In the genomic region with DNA sequence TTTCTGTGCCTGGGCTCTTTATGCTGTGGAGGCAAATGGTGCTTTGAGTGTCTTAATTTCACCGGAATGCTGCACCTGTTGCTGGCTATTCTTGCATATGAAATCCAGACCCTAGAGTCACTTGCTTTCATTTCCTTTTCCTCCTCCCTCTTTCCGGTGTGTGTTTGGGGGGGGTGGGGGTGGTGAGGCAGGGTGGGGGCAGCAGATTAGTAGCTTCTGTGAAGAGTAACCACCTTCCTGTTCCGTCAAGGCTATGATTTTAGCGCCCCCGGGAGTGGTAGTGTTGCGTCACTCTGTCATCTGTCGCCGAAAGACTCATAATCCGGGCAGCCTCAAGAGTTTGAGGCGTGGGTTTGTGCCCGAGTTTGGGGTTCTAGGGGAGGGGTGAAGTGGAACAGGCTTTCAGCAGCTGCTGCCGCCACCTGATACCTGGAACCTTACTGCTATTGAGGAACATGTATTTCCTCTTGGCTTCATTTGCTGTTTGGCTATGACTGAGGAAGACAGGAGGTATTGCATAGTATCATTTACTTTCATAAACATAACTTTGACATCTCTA, we compare ENCODE assay signal across 8 cellular contexts. TPM values are rescaled to one million over a fixed set of nuclear protein-coding genes. Genes with fewer than 3 reads are reported as not detected.
A peak's percentile ranks its signal among the peaks of the same experiment; 100 is the strongest.
DNase-seq lines count a peak whose midpoint lies in the region; ATAC-seq, FAIRE-seq and TF ChIP-seq lines count a peak whose summit lies in the region.

No MANE protein-coding gene starts in this region.

- CTCF ChIA-PET in MCF 10A (lab: Yijun Ruan, JAX) = no interaction called here

- no peak overlapping the region for H3K27ac Mint-ChIP-seq in MCF 10A (ENCODE audit: low read depth, unreplicated experiment)
- H3K27ac Mint-ChIP-seq in stimulated activated naive CD8-positive, alpha-beta T cell treated with anti-CD3 and anti-CD28 coated beads, Interleukin-15, Interleukin-2, amounts not matched to agents 100 ng/mL and 50 ng/mL, for 24 hours = peak overlapping the region; percentile 85

- H3K27me3 Mint-ChIP-seq in MCF 10A (ENCODE audit: insufficient read depth, unreplicated experiment) = no peaks in the 10 kb centered on the region
- no peaks in the 10 kb centered on the region for H3K27me3 Mint-ChIP-seq in stimulated activated naive CD8-positive, alpha-beta T cell treated with anti-CD3 and anti-CD28 coated beads, Interleukin-15, Interleukin-2, amounts not matched to agents 100 ng/mL and 50 ng/mL, for 24 hours

- DNase-seq in breast epithelium (ENCODE audit: low spot score in 2 of 2) (no peak), MCF 10A (ENCODE audit: unreplicated experiment) (no peak), kidney (peak; percentile 78), NCI-H82 treated with DMSO at 0.1 percent for 48 hours (lab: John Stamatoyannopoulos, UW; ENCODE audit: unreplicated experiment) (no peak), ecto neural progenitor cell (ENCODE audit: low spot score) (no peak)
- peak; percentile 60 for DNase-seq in activated CD4-positive, alpha-beta T cell treated with anti-CD3 and anti-CD28 coated beads, Interleukin-2, amount 50 U/mL, for 1 hour

- H3K36me3 ChIP-seq in breast epithelium = no peaks in the 10 kb centered on the region
- H3K36me3 ChIP-seq in kidney (ENCODE audit: control insufficient read depth in 1 of 2, insufficient read depth in 2 of 2, low read length in 2 of 2) = no peaks in the 10 kb centered on the region

- POLR2A ChIA-PET in MCF 10A (lab: Yijun Ruan, JAX) = no interaction called here

- no peak for TF ChIP-seq POLR2A in breast epithelium (IDR thresholded peaks at IDR 0.05)

- intact Hi-C loops in breast epithelium (cut with DNase I; ENCODE audit: low total_unique reads) = no loop called here
- intact Hi-C loops in MCF 10A (cut with micrococcal nuclease) = no loop called here
- intact Hi-C loops in kidney (cut with DNase I) = no loop called here

- H3K9me3 ChIP-seq in breast epithelium = no peaks in the 10 kb centered on the region
- H3K9me3 ChIP-seq in kidney (ENCODE audit: control insufficient read depth in 1 of 2, low read length in 2 of 2) = no peaks in the 10 kb centered on the region

- H3K4me3 Mint-ChIP-seq in MCF 10A (ENCODE audit: unreplicated experiment) = no peak overlapping the region
- peak overlapping the region; percentile 77 for H3K4me3 Mint-ChIP-seq in stimulated activated naive CD8-positive, alpha-beta T cell treated with anti-CD3 and anti-CD28 coated beads, Interleukin-15, Interleukin-2, amounts not matched to agents 100 ng/mL and 50 ng/mL, for 24 hours

- TF ChIP-seq CTCF in breast epithelium (IDR thresholded peaks at IDR 0.05) = no peak
- TF ChIP-seq CTCF in MCF 10A (IDR thresholded peaks at IDR 0.05; ENCODE audit: unreplicated experiment) = no peak
- TF ChIP-seq CTCF in kidney (IDR thresholded peaks at IDR 0.05; ENCODE audit: borderline replicate concordance, extremely low read depth, insufficient read depth) = no peak

- H3K27ac ChIP-seq in breast epithelium (peak overlapping the region; percentile 41 to 64), kidney (ENCODE audit: low read depth in 2 of 2, low read length in 2 of 2) (no peak overlapping the region)

- no peaks in the 10 kb centered on the region for H3K9me3 Mint-ChIP-seq in MCF 10A (ENCODE audit: unreplicated experiment)
- no peaks in the 10 kb centered on the region for H3K9me3 Mint-ChIP-seq in stimulated activated naive CD8-positive, alpha-beta T cell treated with anti-CD3 and anti-CD28 coated beads, Interleukin-15, Interleukin-2, amounts not matched to agents 100 ng/mL and 50 ng/mL, for 24 hours

- H3K27me3 ChIP-seq in breast epithelium = no peaks in the 10 kb centered on the region

- H3K4me3 ChIP-seq in breast epithelium (peak overlapping the region in 1 of 3 donors; percentile 12), kidney (ENCODE audit: low read length in 2 of 2) (peak overlapping the region; percentile 13 to 32)

- no TSS peak for BruUV-seq in MCF 10A (replicated peaks; lab: Mats Ljungman, UMichigan)

- H3K4me1 Mint-ChIP-seq in MCF 10A (ENCODE audit: insufficient read depth, unreplicated experiment) = peaks cover 41% of the 10 kb centered on the region
- peaks cover 66% of the 10 kb centered on the region for H3K4me1 Mint-ChIP-seq in stimulated activated naive CD8-positive, alpha-beta T cell treated with anti-CD3 and anti-CD28 coated beads, Interleukin-15, Interleukin-2, amounts not matched to agents 100 ng/mL and 50 ng/mL, for 24 hours (ENCODE audit: low read depth)

- no peak for FAIRE-seq in kidney (lab: Jason Lieb, UNC)

- H3K4me1 ChIP-seq in breast epithelium = peaks cover 0 to 8% of the 10 kb centered on the region in 2 donors
- H3K4me1 ChIP-seq in kidney (ENCODE audit: control insufficient read depth in 1 of 2, insufficient read depth in 1 of 2, low read depth in 1 of 2, low read length in 2 of 2) = peaks cover 4 to 20% of the 10 kb centered on the region in 2 donors

- no peak overlapping the region for H3K9ac ChIP-seq in kidney (ENCODE audit: low read length in 2 of 2)

- peak; percentile 69 for ATAC-seq in HG03460 (IDR thresholded peaks at IDR 0.05; ENCODE audit: unreplicated experiment)

- peaks cover under 1% of the 10 kb centered on the region for H3K36me3 Mint-ChIP-seq in MCF 10A (ENCODE audit: insufficient read depth, unreplicated experiment)
- no peaks in the 10 kb centered on the region for H3K36me3 Mint-ChIP-seq in stimulated activated naive CD8-positive, alpha-beta T cell treated with anti-CD3 and anti-CD28 coated beads, Interleukin-15, Interleukin-2, amounts not matched to agents 100 ng/mL and 50 ng/mL, for 24 hours (ENCODE audit: low read depth)

RNA-seq across cellular contexts. Expression of a gene that starts 49.1 kb away (rescaled TPM):
- 100 to 1,000 TPM; 204 to 397 (median 263) TPM for total RNA-seq in breast epithelium
- total RNA-seq in MCF 10A (2022) = 78.7 and 84.8 TPM in 2 replicates
- total RNA-seq in kidney = 210 TPM
- polyA plus RNA-seq in kidney (ENCODE audit: insufficient read depth, low read depth, low replicate concordance) = 8.3 TPM

Comparison
In these comparisons a context has a peak if more than half of its experiments do, and no peak if none do; other contexts are left out.
1. DNase-seq: peak in activated CD4-positive, alpha-beta T cell treated with anti-CD3 and anti-CD28 coated beads, Interleukin-2, amount 50 U/mL, for 1 hour (single experiment) and kidney (single experiment); none in breast epithelium (0 of 2), MCF 10A (single experiment), NCI-H82 treated with DMSO at 0.1 percent for 48 hours (single experiment) and ecto neural progenitor cell (single experiment).
2. H3K27ac ChIP-seq: peak in breast epithelium (2 of 2); none in kidney (0 of 2).